ENCODE assay signal across 8 cellular contexts in genomic region chr7:148856035-148856881, GRCh38. TPM values are rescaled to one million over a fixed set of nuclear protein-coding genes. Genes with fewer than 3 reads are reported as not detected.
DNase-seq lines count a peak whose midpoint lies in the region; ATAC-seq, FAIRE-seq and TF ChIP-seq lines count a peak whose summit lies in the region.

No MANE protein-coding gene starts in this region.

- intact Hi-C loops in activated CD4-positive, alpha-beta T cell treated with anti-CD3 and anti-CD28 coated beads for 36 hours (cut with DNase I, micrococcal nuclease): loop anchor here (1.0 to 2.0 kb wide), 5 partner anchors 27 to 110 kb away; no protein-coding TSS in a partner anchor

- peak; percentile 39 for TF ChIP-seq CTCF in HL-60 (IDR thresholded peaks at IDR 0.05; ENCODE audit: insufficient read depth, low read length)
- TF ChIP-seq CTCF in nephron (IDR thresholded peaks at IDR 0.05; ENCODE audit: unreplicated experiment in 3 of 3): peak; percentile 34 to 59 (median 49)

- H3K36me3 ChIP-seq in CD4-positive, CD25-positive, alpha-beta regulatory T cell (ENCODE audit: control insufficient read depth, insufficient read depth, low read length): no peaks in the 10 kb centered on the region

- DNase-seq in CD4-positive, CD25-positive, alpha-beta regulatory T cell: peak; percentile 47 to 81 (median 70)
- no peak for DNase-seq in GM19239 (ENCODE audit: insufficient read length, low spot score)
- DNase-seq in HL-60 (ENCODE audit: low read depth in 1 of 2, low spot score in 1 of 2): peak in 1 of 2 experiments; percentile 24
- peak; percentile 63 for DNase-seq in activated CD4-positive, alpha-beta T cell treated with anti-CD3 and anti-CD28 coated beads for 36 hours
- peak; percentile 44 for DNase-seq in effector CD4-positive, alpha-beta T cell
- no peak for DNase-seq in KG1 (lab: John Stamatoyannopoulos, UW)
- no peak for DNase-seq in GF-D8 (lab: John Stamatoyannopoulos, UW)

- no peaks in the 10 kb centered on the region for H3K9me3 ChIP-seq in CD4-positive, CD25-positive, alpha-beta regulatory T cell (ENCODE audit: control insufficient read depth in 2 of 2, low read length in 2 of 2)

- H3K4me1 ChIP-seq in CD4-positive, CD25-positive, alpha-beta regulatory T cell (ENCODE audit: control insufficient read depth, insufficient read depth, low read length, poor library complexity, severe bottlenecking): peaks cover 23% of the 10 kb centered on the region

- peak; percentile 74 for FAIRE-seq in GM19239 (lab: Jason Lieb, UNC)

- POLR2A ChIA-PET in activated CD4-positive, alpha-beta T cell treated with anti-CD3 and anti-CD28 coated beads for 36 hours (lab: Charles Lee): interaction anchor here (1.3 to 1.7 kb wide), 3 partner anchors 27 to 85 kb away, joined by 4 to 7 read pairs (median 4); partner anchors contain the start of gene EZH2

- peak overlapping the region; percentile 59 for H3K4me3 ChIP-seq in CD4-positive, CD25-positive, alpha-beta regulatory T cell (ENCODE audit: low read depth, low read length)
- H3K4me3 ChIP-seq in HL-60 (replicated peaks; ENCODE audit: insufficient read depth, low read length): no peak overlapping the region

- H3K36me3 Mint-ChIP-seq in CD4-positive, CD25-positive, alpha-beta regulatory T cell: no peaks in the 10 kb centered on the region
- peaks cover 8% of the 10 kb centered on the region for H3K36me3 Mint-ChIP-seq in activated CD4-positive, alpha-beta T cell treated with anti-CD3 and anti-CD28 coated beads for 36 hours (ENCODE audit: low read depth)
- no peaks in the 10 kb centered on the region for H3K36me3 Mint-ChIP-seq in nephron (ENCODE audit: low read depth)

- H3K27me3 ChIP-seq in CD4-positive, CD25-positive, alpha-beta regulatory T cell (ENCODE audit: control insufficient read depth, insufficient read depth, low read length): no peaks in the 10 kb centered on the region
- no peaks in the 10 kb centered on the region for H3K27me3 ChIP-seq in HL-60 (ENCODE audit: insufficient read depth, poor library complexity, severe bottlenecking)

- peak overlapping the region in 2 of 3 donors; percentile 32 to 70 for H3K27ac Mint-ChIP-seq in CD4-positive, CD25-positive, alpha-beta regulatory T cell
- peak overlapping the region; percentile 78 for H3K27ac Mint-ChIP-seq in activated CD4-positive, alpha-beta T cell treated with anti-CD3 and anti-CD28 coated beads for 36 hours
- H3K27ac Mint-ChIP-seq in nephron: peak overlapping the region in 1 of 3 experiments; percentile 15

- no peak overlapping the region for H3K27ac ChIP-seq in CD4-positive, CD25-positive, alpha-beta regulatory T cell (ENCODE audit: insufficient read depth, low read length, poor library complexity, severe bottlenecking)
- H3K27ac ChIP-seq in HL-60 (replicated peaks): no peak overlapping the region

- peak overlapping the region; percentile 0 to 66 (median 38) for H3K4me3 Mint-ChIP-seq in CD4-positive, CD25-positive, alpha-beta regulatory T cell
- H3K4me3 Mint-ChIP-seq in activated CD4-positive, alpha-beta T cell treated with anti-CD3 and anti-CD28 coated beads for 36 hours: no peak overlapping the region
- no peak overlapping the region for H3K4me3 Mint-ChIP-seq in nephron

- CTCF ChIA-PET in activated CD4-positive, alpha-beta T cell treated with anti-CD3 and anti-CD28 coated beads for 36 hours (lab: Charles Lee): interaction anchor here (0.7 to 3.1 kb wide), 30 partner anchors 10 to 291 kb away, joined by 3 to 32 read pairs (median 4); no protein-coding TSS in a partner anchor

- peak; percentile 86 to 87 for ATAC-seq in CD4-positive, CD25-positive, alpha-beta regulatory T cell (ENCODE audit: low read depth in 2 of 2)
- peak; percentile 73 for ATAC-seq in activated CD4-positive, alpha-beta T cell treated with anti-CD3 and anti-CD28 coated beads for 36 hours

- no peaks in the 10 kb centered on the region for H3K9me3 Mint-ChIP-seq in CD4-positive, CD25-positive, alpha-beta regulatory T cell
- no peaks in the 10 kb centered on the region for H3K9me3 Mint-ChIP-seq in activated CD4-positive, alpha-beta T cell treated with anti-CD3 and anti-CD28 coated beads for 36 hours (ENCODE audit: low read depth)
- H3K9me3 Mint-ChIP-seq in nephron: no peaks in the 10 kb centered on the region

- H3K27me3 Mint-ChIP-seq in CD4-positive, CD25-positive, alpha-beta regulatory T cell: no peaks in the 10 kb centered on the region
- no peaks in the 10 kb centered on the region for H3K27me3 Mint-ChIP-seq in activated CD4-positive, alpha-beta T cell treated with anti-CD3 and anti-CD28 coated beads for 36 hours
- H3K27me3 Mint-ChIP-seq in nephron (ENCODE audit: low read depth): no peaks in the 10 kb centered on the region

- peaks cover 28 to 46% (median 36%) of the 10 kb centered on the region in 4 donors for H3K4me1 Mint-ChIP-seq in CD4-positive, CD25-positive, alpha-beta regulatory T cell
- H3K4me1 Mint-ChIP-seq in activated CD4-positive, alpha-beta T cell treated with anti-CD3 and anti-CD28 coated beads for 36 hours: peaks cover 44% of the 10 kb centered on the region
- peaks cover 19% of the 10 kb centered on the region for H3K4me1 Mint-ChIP-seq in nephron

RNA-seq across cellular contexts. Expression of gene EZH2, which starts 27.8 kb away (rescaled TPM):
- total RNA-seq in CD4-positive, CD25-positive, alpha-beta regulatory T cell: 78.6 TPM
- 10 to 100 TPM in 2 of 4 donors, 1 to 10 TPM in 2; 7.5 to 12.2 (median 9.7) TPM for polyA plus RNA-seq in CD4-positive, CD25-positive, alpha-beta regulatory T cell
- 100 to 1,000 TPM; 117 to 126 TPM for total RNA-seq in activated CD4-positive, alpha-beta T cell treated with anti-CD3 and anti-CD28 coated beads for 36 hours

Comparison
In these comparisons a context has a peak if more than half of its experiments do, and no peak if none do; other contexts are left out.
1. DNase-seq: peak in CD4-positive, CD25-positive, alpha-beta regulatory T cell (3 of 3), activated CD4-positive, alpha-beta T cell treated with anti-CD3 and anti-CD28 coated beads for 36 hours (single experiment) and effector CD4-positive, alpha-beta T cell (single experiment); none in GM19239 (single experiment), KG1 (single experiment) and GF-D8 (single experiment).
2. H3K4me3 Mint-ChIP-seq: peak in CD4-positive, CD25-positive, alpha-beta regulatory T cell (4 of 4); none in activated CD4-positive, alpha-beta T cell treated with anti-CD3 and anti-CD28 coated beads for 36 hours (single experiment) and nephron (0 of 3).